ENCODE assay signal across 20 cellular contexts in genomic region chr18:25704096-25704870, GRCh38.
"Had no signal": no experiment of that assay in that cellular context is flagged by ENCODE, and none has a peak within 500 bp of the region (broad histone marks: within the 10 kb centered on the region; RNA-seq: fewer than 3 reads in every experiment).

No MANE protein-coding gene starts in this region.

- H3K4me3 ChIP-seq: cardiac muscle cell, hepatocyte, left ventricle myocardium inferior, mucosa of descending colon, ovary, sigmoid colon, thoracic aorta had no signal

- DNase-seq: activated naive CD8-positive, alpha-beta T cell treated with anti-CD3 and anti-CD28 coated beads for 36 hours; anterior cingulate cortex; dorsolateral prefrontal cortex; left ventricle myocardium inferior; mucosa of descending colon; natural killer cell; ovary; sigmoid colon; stimulated activated CD4-positive, alpha-beta T cell treated with anti-CD3 and anti-CD28 coated beads, Interleukin-12 subunit alpha, Interleukin-12 subunit beta, amount 100 ng/mL, for 4 hours; T-cell; T-helper 9 cell had no signal

- H3K4me1 Mint-ChIP-seq: activated naive CD8-positive, alpha-beta T cell treated with anti-CD3 and anti-CD28 coated beads for 36 hours; memory B cell; stimulated activated effector memory CD8-positive, alpha-beta T cell treated with anti-CD3 and anti-CD28 coated beads, Interleukin-12 subunit alpha, Interleukin-12 subunit beta, amount 100 ng/mL, for 72 hours; T-cell had no signal

- H3K4me3 Mint-ChIP-seq: activated naive CD8-positive, alpha-beta T cell treated with anti-CD3 and anti-CD28 coated beads for 36 hours; activated T-helper 1 cell treated with anti-CD3 and anti-CD28 coated beads, Interleukin-12 subunit alpha, Interleukin-12 subunit beta, Interleukin-2, Interleukin-4 antibody, amounts not matched to agents 30 ng/mL and 10 ng/mL and 1 ng/mL, durations not matched to agents 14 hours and 24 hours and 36 hours; memory B cell; natural killer cell; stimulated activated effector memory CD8-positive, alpha-beta T cell treated with anti-CD3 and anti-CD28 coated beads, Interleukin-12 subunit alpha, Interleukin-12 subunit beta, amount 100 ng/mL, for 72 hours; T-cell had no signal

- H3K27ac Mint-ChIP-seq: activated naive CD8-positive, alpha-beta T cell treated with anti-CD3 and anti-CD28 coated beads for 36 hours; activated T-helper 1 cell treated with anti-CD3 and anti-CD28 coated beads, Interleukin-12 subunit alpha, Interleukin-12 subunit beta, Interleukin-2, Interleukin-4 antibody, amounts not matched to agents 30 ng/mL and 10 ng/mL and 1 ng/mL, durations not matched to agents 14 hours and 24 hours and 36 hours; memory B cell; natural killer cell; stimulated activated effector memory CD8-positive, alpha-beta T cell treated with anti-CD3 and anti-CD28 coated beads, Interleukin-12 subunit alpha, Interleukin-12 subunit beta, amount 100 ng/mL, for 72 hours; T-cell had no signal

- H2AFZ ChIP-seq: hepatocyte had no signal

- H3K36me3 Mint-ChIP-seq: activated naive CD8-positive, alpha-beta T cell treated with anti-CD3 and anti-CD28 coated beads for 36 hours; memory B cell; natural killer cell; stimulated activated effector memory CD8-positive, alpha-beta T cell treated with anti-CD3 and anti-CD28 coated beads, Interleukin-12 subunit alpha, Interleukin-12 subunit beta, amount 100 ng/mL, for 72 hours; T-cell had no signal

- H3K4me2 ChIP-seq: hepatocyte had no signal

- H3K9me3 ChIP-seq: left ventricle myocardium inferior, mucosa of descending colon, ovary, sigmoid colon, thoracic aorta had no signal

- H3K27ac ChIP-seq: cardiac muscle cell, dorsolateral prefrontal cortex, hepatocyte, left ventricle myocardium inferior, ovary, sigmoid colon, thoracic aorta had no signal

- H3K27me3 ChIP-seq: cardiac muscle cell, hepatocyte, ovary, sigmoid colon had no signal

- ATAC-seq: esophagus mucosa; mucosa of descending colon; natural killer cell; stimulated activated effector memory CD8-positive, alpha-beta T cell treated with anti-CD3 and anti-CD28 coated beads, Interleukin-12 subunit alpha, Interleukin-12 subunit beta, amount 100 ng/mL, for 72 hours; T-cell had no signal

- H3K4me1 ChIP-seq: left ventricle myocardium inferior, sigmoid colon had no signal

- FAIRE-seq: keratinocyte, urothelium cell line had no signal

- H3K9me3 Mint-ChIP-seq: activated naive CD8-positive, alpha-beta T cell treated with anti-CD3 and anti-CD28 coated beads for 36 hours; activated T-helper 1 cell treated with anti-CD3 and anti-CD28 coated beads, Interleukin-12 subunit alpha, Interleukin-12 subunit beta, Interleukin-2, Interleukin-4 antibody, amounts not matched to agents 30 ng/mL and 10 ng/mL and 1 ng/mL, durations not matched to agents 14 hours and 24 hours and 36 hours; natural killer cell; stimulated activated effector memory CD8-positive, alpha-beta T cell treated with anti-CD3 and anti-CD28 coated beads, Interleukin-12 subunit alpha, Interleukin-12 subunit beta, amount 100 ng/mL, for 72 hours; T-cell had no signal

- H3K36me3 ChIP-seq: cardiac muscle cell, left ventricle myocardium inferior, ovary, sigmoid colon, thoracic aorta had no signal

- H3K79me2 ChIP-seq: hepatocyte had no signal

- H3K27me3 Mint-ChIP-seq: memory B cell had no signal
